In the genomic region with DNA sequence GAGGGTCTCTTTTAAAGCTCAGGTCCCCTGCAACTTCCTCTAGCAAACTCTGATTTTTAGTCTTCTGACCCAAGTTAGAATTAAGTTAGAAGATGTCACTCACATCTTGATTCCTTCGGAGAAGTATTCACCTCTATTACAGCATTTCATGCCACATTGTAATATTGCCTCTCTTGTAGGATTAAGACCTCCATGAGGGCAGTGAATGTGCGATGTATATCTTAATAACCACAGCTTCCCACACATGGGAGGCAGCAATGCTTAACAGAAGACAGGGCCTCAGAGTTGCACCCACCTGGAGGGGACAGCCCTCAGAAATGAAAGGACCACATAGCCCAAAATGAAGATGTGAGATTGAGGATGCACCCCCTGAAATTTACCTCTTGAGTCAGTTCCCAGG, we compare ENCODE assay signal across 28 cellular contexts.
"Had no signal": no experiment of that assay in that cellular context is flagged by ENCODE, and none has a peak within 500 bp of the region (broad histone marks: within the 10 kb centered on the region; RNA-seq: fewer than 3 reads in every experiment).

No MANE protein-coding gene starts in this region.

- ATAC-seq: gastroesophageal sphincter; left colon; naive thymus-derived CD8-positive, alpha-beta T cell had no signal

- DNase-seq: activated CD4-positive, alpha-beta memory T cell treated with anti-CD3 and anti-CD28 coated beads for 36 hours; activated CD4-positive, alpha-beta T cell treated with anti-CD3 and anti-CD28 coated beads for 4 hours; activated CD8-positive, alpha-beta memory T cell treated with anti-CD3 and anti-CD28 coated beads, Interleukin-2, amount 50 U/mL, for 4 hours; activated effector memory CD4-positive, alpha-beta T cell treated with anti-CD3 and anti-CD28 coated beads, Interleukin-2, amount 50 U/mL, for 16 hours; activated naive CD4-positive, alpha-beta T cell treated with anti-CD3 and anti-CD28 coated beads for 36 hours; activated naive CD8-positive, alpha-beta T cell treated with anti-CD3 and anti-CD28 coated beads for 36 hours; activated T-cell treated with anti-CD3 and anti-CD28 coated beads, Interleukin-2, amount 50 U/mL, for 1 hour; amniotic stem cell; cerebellar nuclear complex; colonic mucosa; effector CD8-positive, alpha-beta T cell; esophagus squamous epithelium; kidney; left colon; naive thymus-derived CD8-positive, alpha-beta T cell; occipital lobe; posterior cingulate gyrus; right cardiac atrium; stimulated activated CD4-positive, alpha-beta T cell treated with anti-CD3 and anti-CD28 coated beads, Interleukin-2, amount 100 ng/mL, for 48 hours; stimulated activated naive CD4-positive, alpha-beta T cell treated with Interleukin-2 at 50 U/mL for 16 hours; T-helper 1 cell had no signal

- H3K9ac ChIP-seq: neural progenitor cell had no signal

- H3K4me3 Mint-ChIP-seq: activated CD4-positive, alpha-beta memory T cell treated with anti-CD3 and anti-CD28 coated beads for 36 hours; activated naive CD4-positive, alpha-beta T cell treated with anti-CD3 and anti-CD28 coated beads for 36 hours; activated naive CD8-positive, alpha-beta T cell treated with anti-CD3 and anti-CD28 coated beads for 36 hours; activated T-helper 1 cell treated with anti-CD3 and anti-CD28 coated beads, Interleukin-12 subunit alpha, Interleukin-12 subunit beta, Interleukin-2, Interleukin-4 antibody, amounts not matched to agents 30 ng/mL and 10 ng/mL and 1 ng/mL, durations not matched to agents 14 hours and 24 hours and 36 hours; naive thymus-derived CD8-positive, alpha-beta T cell; neural progenitor cell; T-helper 2 cell treated with Interferon-gamma antibody and Interleukin-4, amounts not matched to agents 5 μg/mL and 100 μg/mL, for 36 hours had no signal

- H3K36me3 Mint-ChIP-seq: activated CD4-positive, alpha-beta memory T cell treated with anti-CD3 and anti-CD28 coated beads for 36 hours; activated naive CD8-positive, alpha-beta T cell treated with anti-CD3 and anti-CD28 coated beads for 36 hours; naive thymus-derived CD8-positive, alpha-beta T cell; neural progenitor cell had no signal

- H3K27ac Mint-ChIP-seq: activated CD4-positive, alpha-beta memory T cell treated with anti-CD3 and anti-CD28 coated beads for 36 hours; activated naive CD4-positive, alpha-beta T cell treated with anti-CD3 and anti-CD28 coated beads for 36 hours; activated naive CD8-positive, alpha-beta T cell treated with anti-CD3 and anti-CD28 coated beads for 36 hours; activated T-helper 1 cell treated with anti-CD3 and anti-CD28 coated beads, Interleukin-12 subunit alpha, Interleukin-12 subunit beta, Interleukin-2, Interleukin-4 antibody, amounts not matched to agents 30 ng/mL and 10 ng/mL and 1 ng/mL, durations not matched to agents 14 hours and 24 hours and 36 hours; naive thymus-derived CD8-positive, alpha-beta T cell; neural progenitor cell; T-helper 2 cell treated with Interferon-gamma antibody and Interleukin-4, amounts not matched to agents 5 μg/mL and 100 μg/mL, for 36 hours had no signal

- H3K9me3 ChIP-seq: colonic mucosa, esophagus squamous epithelium, gastroesophageal sphincter, tibial nerve had no signal

- H3K4me1 ChIP-seq: colonic mucosa, gastroesophageal sphincter, neural progenitor cell had no signal

- H3K27me3 ChIP-seq: colonic mucosa, esophagus squamous epithelium, gastroesophageal sphincter, hepatocyte, neural progenitor cell, tibial nerve had no signal

- H3K27ac ChIP-seq: colonic mucosa, epithelial cell of prostate, esophagus squamous epithelium, gastroesophageal sphincter, hepatocyte, neural progenitor cell, tibial nerve had no signal

- H3K4me3 ChIP-seq: colonic mucosa, esophagus squamous epithelium, gastroesophageal sphincter, hepatocyte, neural progenitor cell, tibial nerve had no signal

- H3K4me2 ChIP-seq: hepatocyte, neural progenitor cell had no signal

- H3K9me3 Mint-ChIP-seq: activated CD4-positive, alpha-beta memory T cell treated with anti-CD3 and anti-CD28 coated beads for 36 hours; activated naive CD4-positive, alpha-beta T cell treated with anti-CD3 and anti-CD28 coated beads for 36 hours; activated naive CD8-positive, alpha-beta T cell treated with anti-CD3 and anti-CD28 coated beads for 36 hours; activated T-helper 1 cell treated with anti-CD3 and anti-CD28 coated beads, Interleukin-12 subunit alpha, Interleukin-12 subunit beta, Interleukin-2, Interleukin-4 antibody, amounts not matched to agents 30 ng/mL and 10 ng/mL and 1 ng/mL, durations not matched to agents 14 hours and 24 hours and 36 hours; naive thymus-derived CD8-positive, alpha-beta T cell; neural progenitor cell; T-helper 2 cell treated with Interferon-gamma antibody and Interleukin-4, amounts not matched to agents 5 μg/mL and 100 μg/mL, for 36 hours had no signal

- H3K79me2 ChIP-seq: hepatocyte had no signal

- H2AFZ ChIP-seq: hepatocyte, neural progenitor cell had no signal

- H3K36me3 ChIP-seq: colonic mucosa, esophagus squamous epithelium, gastroesophageal sphincter, neural progenitor cell, tibial nerve had no signal

- H3K4me1 Mint-ChIP-seq: activated naive CD8-positive, alpha-beta T cell treated with anti-CD3 and anti-CD28 coated beads for 36 hours; naive thymus-derived CD8-positive, alpha-beta T cell had no signal
